32 cellular contexts compared by ENCODE assay signal in the genomic region with DNA sequence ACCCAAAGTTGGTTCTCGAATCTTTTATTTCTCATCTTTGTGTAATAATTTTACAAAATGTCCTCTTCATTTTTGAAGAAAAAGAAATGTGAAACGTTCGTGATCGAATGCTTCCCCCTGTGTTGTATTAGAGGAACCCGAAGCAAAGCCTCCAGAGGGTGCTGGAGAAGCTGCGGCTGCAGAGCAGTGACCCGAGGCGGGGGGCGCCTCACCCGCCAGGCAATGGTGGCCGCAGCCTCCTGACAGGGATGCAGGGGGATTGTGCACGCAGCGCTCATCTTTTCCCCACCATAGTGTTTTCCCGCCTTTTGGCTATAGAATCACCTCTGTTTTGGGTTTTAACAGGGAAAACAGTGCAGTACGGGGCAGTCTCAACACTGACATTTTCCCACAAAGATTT.
"Had no signal": no experiment of that assay in that cellular context is flagged by ENCODE, and none has a peak within 500 bp of the region (broad histone marks: within the 10 kb centered on the region; RNA-seq: fewer than 3 reads in every experiment).

No MANE protein-coding gene starts in this region.

- DNase-seq: activated CD4-positive, alpha-beta memory T cell treated with anti-CD3 and anti-CD28 coated beads for 36 hours; activated CD4-positive, alpha-beta T cell treated with anti-CD3 and anti-CD28 coated beads for 36 hours; activated CD4-positive, alpha-beta T cell treated with anti-CD3 and anti-CD28 coated beads, Interleukin-2, amount 50 U/mL, for 1 hour; activated CD8-positive, alpha-beta memory T cell treated with anti-CD3 and anti-CD28 coated beads, Interleukin-2, amount 50 U/mL, for 48 hours; activated effector memory CD4-positive, alpha-beta T cell treated with Interleukin-2 at 50 U/mL for 16 hours; activated naive CD4-positive, alpha-beta T cell; activated naive CD4-positive, alpha-beta T cell treated with anti-CD3 and anti-CD28 coated beads, Interleukin-2, amount 50 U/mL, for 16 hours; activated naive CD8-positive, alpha-beta T cell treated with anti-CD3 and anti-CD28 coated beads for 36 hours; activated T-cell treated with anti-CD3 and anti-CD28 coated beads, Interleukin-2, amount 50 U/mL, for 48 hours; amniotic stem cell; aorta; brain microvascular endothelial cell; central memory CD4-positive, alpha-beta T cell; Karpas-422; NCI-H1048; NCI-H1105 treated with DMSO at 0.1 percent for 48 hours; NCI-H1436; NCI-H1694; NCI-H1930; NCI-H2081 treated with DMSO at 0.1 percent for 48 hours; NCI-H226; NCI-H446 treated with DMSO at 0.1 percent for 48 hours; NCI-H524; NCI-H69; NCI-H82; NK-92 treated with Interleukin-12 subunit alpha and Interleukin-12 subunit beta, amount 100 ng/mL, for 24 hours; PC-9; SIG-M5; T1000 had no signal

- H3K36me3 Mint-ChIP-seq: activated CD4-positive, alpha-beta memory T cell treated with anti-CD3 and anti-CD28 coated beads for 36 hours; activated naive CD8-positive, alpha-beta T cell treated with anti-CD3 and anti-CD28 coated beads for 36 hours had no signal

- H3K27ac ChIP-seq: brain microvascular endothelial cell, PC-9, RWPE1 had no signal

- H3K27me3 Mint-ChIP-seq: activated CD4-positive, alpha-beta memory T cell treated with anti-CD3 and anti-CD28 coated beads for 36 hours; activated CD4-positive, alpha-beta T cell treated with anti-CD3 and anti-CD28 coated beads for 36 hours; activated naive CD8-positive, alpha-beta T cell treated with anti-CD3 and anti-CD28 coated beads for 36 hours had no signal

- H3K4me3 Mint-ChIP-seq: activated CD4-positive, alpha-beta memory T cell treated with anti-CD3 and anti-CD28 coated beads for 36 hours; activated CD4-positive, alpha-beta T cell treated with anti-CD3 and anti-CD28 coated beads for 36 hours; activated naive CD8-positive, alpha-beta T cell treated with anti-CD3 and anti-CD28 coated beads for 36 hours had no signal

- ATAC-seq: activated CD4-positive, alpha-beta T cell treated with anti-CD3 and anti-CD28 coated beads for 36 hours; activated CD4-positive, CD25-positive, alpha-beta regulatory T cell treated with anti-CD3 and anti-CD28 coated beads, Interleukin-2, amount 50 U/mL, for 24 hours; Right ventricle myocardium inferior had no signal

- H3K27me3 ChIP-seq: brain microvascular endothelial cell had no signal

- H3K4me3 ChIP-seq: PC-9 had no signal

- H3K36me3 ChIP-seq: brain microvascular endothelial cell had no signal

- H3K4me1 Mint-ChIP-seq: activated CD4-positive, alpha-beta T cell treated with anti-CD3 and anti-CD28 coated beads for 36 hours; activated naive CD8-positive, alpha-beta T cell treated with anti-CD3 and anti-CD28 coated beads for 36 hours had no signal

- H3K27ac Mint-ChIP-seq: activated CD4-positive, alpha-beta memory T cell treated with anti-CD3 and anti-CD28 coated beads for 36 hours; activated CD4-positive, alpha-beta T cell treated with anti-CD3 and anti-CD28 coated beads for 36 hours; activated naive CD8-positive, alpha-beta T cell treated with anti-CD3 and anti-CD28 coated beads for 36 hours had no signal
